ENCODE assay signal across 1 cellular context in the genomic region with DNA sequence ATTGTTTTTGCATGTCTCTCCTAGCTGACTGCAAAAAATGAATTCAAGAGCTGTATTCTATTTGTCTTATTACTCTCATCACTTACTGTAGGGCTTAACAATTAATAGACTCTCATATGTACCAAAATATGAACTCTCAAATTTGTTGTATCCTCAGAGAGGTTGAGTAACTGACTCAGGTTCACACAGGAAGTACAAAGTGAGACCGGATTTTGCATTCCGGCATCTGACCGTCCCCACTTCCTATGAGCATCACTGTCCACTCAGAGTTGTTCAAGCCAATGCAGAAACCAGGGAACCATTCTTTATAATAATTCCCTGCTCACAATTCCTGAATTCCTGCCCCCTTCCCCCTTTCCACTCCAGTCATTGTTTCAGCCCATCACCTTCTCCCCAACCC.
TF ChIP-seq lines count a peak whose summit lies in the region.

No MANE protein-coding gene starts in this region.

TF ChIP-seq in GM23338, 12 proteins besides CTCF, POLR2A, EP300 and RAD21 (continued from another document):
- no peak for TF ChIP-seq ZNF462 (CRISPR knock-in tag; IDR thresholded peaks at IDR 0.05)
- TF ChIP-seq ZNF331 (CRISPR knock-in tag; IDR thresholded peaks at IDR 0.05; ENCODE audit: low read depth): no peak
